In the genomic region with DNA sequence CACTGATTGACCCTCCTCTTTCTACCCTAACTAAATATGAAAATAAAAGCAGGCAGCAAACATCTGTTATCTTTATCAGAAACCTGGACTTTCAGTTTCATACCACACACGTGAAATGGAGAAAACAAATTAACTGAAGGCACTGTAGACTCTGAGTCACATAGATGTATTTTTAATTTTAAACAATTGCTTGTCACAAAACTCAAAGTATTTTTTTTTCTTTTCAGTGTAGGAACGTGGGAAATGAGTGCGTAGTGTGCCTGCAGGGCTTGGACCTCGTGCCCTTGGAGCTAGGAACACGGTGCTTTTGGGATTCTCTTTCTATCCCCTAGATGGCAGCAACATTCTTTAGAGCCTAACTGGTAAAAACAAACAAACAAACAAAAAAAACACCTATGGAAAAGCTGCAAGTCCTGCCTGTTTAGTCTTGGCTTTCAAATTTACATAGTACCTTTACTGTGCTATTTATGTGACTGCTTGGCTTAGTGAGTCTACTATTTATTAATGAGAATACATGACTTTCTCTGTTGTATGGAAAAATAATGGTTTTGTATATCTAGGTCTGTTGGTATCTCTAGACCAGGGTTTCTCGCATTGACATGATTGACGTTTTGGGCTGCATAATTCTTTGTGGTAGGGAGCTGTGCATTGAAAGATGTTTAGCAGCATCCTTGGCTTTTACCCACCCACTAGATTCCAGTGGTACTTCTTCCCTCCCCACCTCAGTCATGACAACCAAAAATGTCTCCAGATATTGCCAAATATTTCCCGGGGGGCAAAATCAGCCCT, we compare ENCODE assay signal across 1 cellular context.
TF ChIP-seq lines count a peak whose summit lies in the region.

No MANE protein-coding gene starts in this region.

TF ChIP-seq in HEK293, 187 proteins besides CTCF, POLR2A, EP300 and RAD21:
- peak; percentile 44; the same call in 1 of the 2 replicates for TF ChIP-seq ZNF335 (tag by site-specific recombination; conservative IDR thresholded peaks at IDR 0.05)
- no peak for TF ChIP-seq ZNF621 (tag by site-specific recombination; IDR thresholded peaks at IDR 0.05)
- TF ChIP-seq SP7 (tag by site-specific recombination; IDR thresholded peaks at IDR 0.05): 0 out of 2 replicates have a peak, but pooled peaks have one; percentile 20
- 0 out of 2 replicates have a peak, but pooled peaks have one; percentile 23 for TF ChIP-seq ZXDB (tag by site-specific recombination; IDR thresholded peaks at IDR 0.05)
- TF ChIP-seq ZNF248 (tag by site-specific recombination; IDR thresholded peaks at IDR 0.05): no peak
- no peak for TF ChIP-seq ZBTB1 (tag by site-specific recombination; IDR thresholded peaks at IDR 0.05)
- TF ChIP-seq, protein P1, sequence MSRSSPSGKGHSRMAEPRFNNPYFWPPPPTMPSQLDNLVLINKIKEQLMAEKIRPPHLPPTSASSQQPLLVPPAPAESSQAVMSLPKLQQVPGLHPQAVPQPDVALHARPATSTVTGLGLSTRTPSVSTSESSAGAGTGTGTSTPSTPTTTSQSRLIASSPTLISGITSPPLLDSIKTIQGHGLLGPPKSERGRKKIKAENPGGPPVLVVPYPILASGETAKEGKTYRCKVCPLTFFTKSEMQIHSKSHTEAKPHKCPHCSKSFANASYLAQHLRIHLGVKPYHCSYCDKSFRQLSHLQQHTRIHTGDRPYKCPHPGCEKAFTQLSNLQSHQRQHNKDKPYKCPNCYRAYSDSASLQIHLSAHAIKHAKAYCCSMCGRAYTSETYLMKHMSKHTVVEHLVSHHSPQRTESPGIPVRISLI (tag by site-specific recombination; IDR thresholded peaks at IDR 0.05): peak; percentile 93
- peak; percentile 97 for TF ChIP-seq ZNF654 (tag by site-specific recombination; IDR thresholded peaks at IDR 0.05; ENCODE audit: low read depth)
- TF ChIP-seq ZNF2 (tag by site-specific recombination; IDR thresholded peaks at IDR 0.05): no peak
- no peak for TF ChIP-seq ZNF155 (tag by site-specific recombination; IDR thresholded peaks at IDR 0.05)
- TF ChIP-seq, protein P2, sequence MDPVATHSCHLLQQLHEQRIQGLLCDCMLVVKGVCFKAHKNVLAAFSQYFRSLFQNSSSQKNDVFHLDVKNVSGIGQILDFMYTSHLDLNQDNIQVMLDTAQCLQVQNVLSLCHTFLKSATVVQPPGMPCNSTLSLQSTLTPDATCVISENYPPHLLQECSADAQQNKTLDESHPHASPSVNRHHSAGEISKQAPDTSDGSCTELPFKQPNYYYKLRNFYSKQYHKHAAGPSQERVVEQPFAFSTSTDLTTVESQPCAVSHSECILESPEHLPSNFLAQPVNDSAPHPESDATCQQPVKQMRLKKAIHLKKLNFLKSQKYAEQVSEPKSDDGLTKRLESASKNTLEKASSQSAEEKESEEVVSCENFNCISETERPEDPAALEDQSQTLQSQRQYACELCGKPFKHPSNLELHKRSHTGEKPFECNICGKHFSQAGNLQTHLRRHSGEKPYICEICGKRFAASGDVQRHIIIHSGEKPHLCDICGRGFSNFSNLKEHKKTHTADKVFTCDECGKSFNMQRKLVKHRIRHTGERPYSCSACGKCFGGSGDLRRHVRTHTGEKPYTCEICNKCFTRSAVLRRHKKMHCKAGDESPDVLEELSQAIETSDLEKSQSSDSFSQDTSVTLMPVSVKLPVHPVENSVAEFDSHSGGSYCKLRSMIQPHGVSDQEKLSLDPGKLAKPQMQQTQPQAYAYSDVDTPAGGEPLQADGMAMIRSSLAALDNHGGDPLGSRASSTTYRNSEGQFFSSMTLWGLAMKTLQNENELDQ (tag by site-specific recombination; IDR thresholded peaks at IDR 0.05; ENCODE audit: low read depth): no peak
- TF ChIP-seq ZNF23 (tag by site-specific recombination; IDR thresholded peaks at IDR 0.05; ENCODE audit: borderline replicate concordance): no peak
- TF ChIP-seq ZNF571 (tag by site-specific recombination; IDR thresholded peaks at IDR 0.05): no peak
- no peak for TF ChIP-seq ZNF473 (tag by site-specific recombination; IDR thresholded peaks at IDR 0.05)
